Comparison of ENCODE assay signal across 13 cellular contexts in the genomic region with DNA sequence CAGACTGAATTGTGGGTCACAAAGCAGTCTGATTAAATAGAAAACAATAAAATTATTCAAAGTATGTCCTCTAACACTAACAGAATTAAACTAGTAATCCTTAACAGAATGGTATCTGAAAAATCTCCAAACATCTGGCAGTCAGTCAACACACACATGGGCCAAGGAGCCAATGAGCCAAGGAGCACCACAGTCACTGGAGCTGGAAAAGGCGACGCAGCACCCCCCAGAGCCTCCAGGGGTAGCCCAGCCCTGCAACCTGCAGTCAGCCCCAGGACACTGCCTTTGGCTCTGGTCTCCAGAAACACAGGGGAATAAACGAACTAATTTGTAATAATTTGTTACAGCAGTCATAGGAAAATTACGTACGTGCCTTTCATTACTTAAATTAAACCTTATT. TPM values are rescaled to one million over a fixed set of nuclear protein-coding genes. Genes with fewer than 3 reads are reported as not detected.
DNase-seq lines count a peak whose midpoint lies in the region; ATAC-seq, FAIRE-seq and TF ChIP-seq lines count a peak whose summit lies in the region.
"Had no signal": no experiment of that assay in that cellular context is flagged by ENCODE, and none has a peak within 500 bp of the region (broad histone marks: within the 10 kb centered on the region; RNA-seq: fewer than 3 reads in every experiment).

No MANE protein-coding gene starts in this region.

- H3K9ac ChIP-seq in DND-41 (ENCODE audit: low read depth, low read length) (no peak overlapping the region), IMR-90 (ENCODE audit: low read depth, low read length) (no peak overlapping the region)

- no peak overlapping the region for H3K23ac ChIP-seq in IMR-90 (ENCODE audit: low read depth, low read length)

- H3K4me1 Mint-ChIP-seq in naive thymus-derived CD4-positive, alpha-beta T cell: peaks cover 35 to 84% (median 72%) of the 10 kb centered on the region in 7 donors
- peaks cover 60% of the 10 kb centered on the region for H3K4me1 Mint-ChIP-seq in activated T-cell treated with anti-CD3 and anti-CD28 coated beads, Interleukin-2, amount 50 U/mL, for 4 hours (ENCODE audit: low read depth)

- H3K4me3 Mint-ChIP-seq in naive thymus-derived CD4-positive, alpha-beta T cell: peak overlapping the region in 3 of 10 donors; percentile 20 to 43 (median 29)
- no peak overlapping the region for H3K4me3 Mint-ChIP-seq in activated T-cell treated with anti-CD3 and anti-CD28 coated beads, Interleukin-2, amount 50 U/mL, for 4 hours

- no peak overlapping the region for H4K5ac ChIP-seq in IMR-90 (ENCODE audit: low read depth, low read length)

- CTCF ChIA-PET in IMR-90 (lab: Yijun Ruan, JAX): no interaction called here
- CTCF ChIA-PET in naive thymus-derived CD4-positive, alpha-beta T cell (lab: Charles Lee): no interaction called here

- H4K20me1 ChIP-seq in DND-41 (ENCODE audit: insufficient read depth, low read length): peaks cover 88% of the 10 kb centered on the region
- peaks cover 48% of the 10 kb centered on the region for H4K20me1 ChIP-seq in IMR-90 (ENCODE audit: insufficient read depth, low read length)

- no peak overlapping the region for H2AK9ac ChIP-seq in IMR-90 (replicated peaks; ENCODE audit: low read depth, low read length, poor library complexity)

- DNase-seq in DND-41 (no peak), IMR-90 (no peak), epithelial cell of proximal tubule (ENCODE audit: low read depth) (no peak), adrenal gland (no peak), GM12891 (ENCODE audit: insufficient read length, low spot score) (no peak), prostate gland (ENCODE audit: low spot score) (no peak)
- no peak for DNase-seq in naive thymus-derived CD4-positive, alpha-beta T cell
- DNase-seq in activated T-cell treated with anti-CD3 and anti-CD28 coated beads, Interleukin-2, amount 50 U/mL, for 4 hours: no peak
- DNase-seq: activated CD4-positive, alpha-beta T cell treated with anti-CD3 and anti-CD28 coated beads for 48 hours; activated naive CD4-positive, alpha-beta T cell; pancreas; stimulated activated CD4-positive, alpha-beta T cell treated with anti-CD3 and anti-CD28 coated beads, Interleukin-4, amount 100 ng/mL, for 4 hours had no signal

- TF ChIP-seq POLR2A in IMR-90 (IDR thresholded peaks at IDR 0.05; ENCODE audit: low read depth, low read length) (no peak), adrenal gland (IDR thresholded peaks at IDR 0.05) (no peak), GM12891 (IDR thresholded peaks at IDR 0.05; ENCODE audit: low read depth, low read length) (no peak), prostate gland (IDR thresholded peaks at IDR 0.05) (no peak)

- WGBS in IMR-90 (ENCODE audit: extremely low coverage in 2 of 2, insufficient read length in 1 of 2), 2 experiments: no CpG with 5 or more reads among the region's 5 CpGs
- WGBS in adrenal gland, 4 donors: 81 to 86% (median 85%) methylated on average over 5 of the region's 5 CpGs
- whole genome bisulfite sequencing in prostate gland: 83% methylated on average over 5 of the region's 5 CpGs

- no peak overlapping the region for H4K8ac ChIP-seq in IMR-90 (ENCODE audit: low read depth in 2 of 2, low read length in 2 of 2)

- H3K27ac ChIP-seq in DND-41 (ENCODE audit: low read length): peak overlapping the region; percentile 55
- H3K27ac ChIP-seq in IMR-90 (ENCODE audit: insufficient read depth, low read length): no peak overlapping the region
- no peak overlapping the region for H3K27ac ChIP-seq in naive thymus-derived CD4-positive, alpha-beta T cell (ENCODE audit: low read depth, low read length)
- H3K27ac ChIP-seq in adrenal gland: peak overlapping the region in 2 of 5 donors; percentile 15 to 52
- no peak overlapping the region for H3K27ac ChIP-seq in prostate gland

- dilution Hi-C loops in IMR-90 (cut with HindIII; ENCODE audit: low sequenced_read_pairs, unreplicated experiment): no loop called here

- peaks cover 5% of the 10 kb centered on the region; the same call in 1 of the 2 replicates for H3K9me1 ChIP-seq in IMR-90 (ENCODE audit: insufficient read depth, low read length)

- H3K18ac ChIP-seq in IMR-90 (ENCODE audit: low read depth, low read length): no peak overlapping the region

- no peak overlapping the region for H2BK120ac ChIP-seq in IMR-90 (ENCODE audit: low read depth, low read length)

- H2AK5ac ChIP-seq in IMR-90 (ENCODE audit: low read depth, low read length): no peak overlapping the region

- H2AFZ ChIP-seq in DND-41 (ENCODE audit: low read depth, low read length) (no peak overlapping the region), IMR-90 (replicated peaks; ENCODE audit: low read length, poor library complexity) (no peak overlapping the region)

- peak; percentile 44; the same call in 1 of the 3 replicates for ATAC-seq in DND-41 (ENCODE audit: insufficient read depth, low read depth)
- ATAC-seq in IMR-90 (ENCODE audit: low read depth): peak; percentile 33
- no peak for ATAC-seq in naive thymus-derived CD4-positive, alpha-beta T cell
- no peak for ATAC-seq in activated T-cell treated with anti-CD3 and anti-CD28 coated beads, Interleukin-2, amount 50 U/mL, for 4 hours

- H3K4me1 ChIP-seq in DND-41 (ENCODE audit: insufficient read depth, low read length): peaks cover 23% of the 10 kb centered on the region
- H3K4me1 ChIP-seq in IMR-90 (ENCODE audit: control insufficient read depth, insufficient read depth, low read length): peaks cover 13% of the 10 kb centered on the region
- H3K4me1 ChIP-seq in naive thymus-derived CD4-positive, alpha-beta T cell (ENCODE audit: control insufficient read depth in 2 of 2, insufficient read depth in 2 of 2, low read length in 2 of 2): peaks cover 0 to 15% of the 10 kb centered on the region in 2 donors
- H3K4me1 ChIP-seq in adrenal gland (replicated peaks in 1 of 2): peaks cover 17 to 33% of the 10 kb centered on the region in 2 donors
- H3K4me1 ChIP-seq in prostate gland (replicated peaks): no peaks in the 10 kb centered on the region

- no peak overlapping the region for H3K56ac ChIP-seq in IMR-90 (ENCODE audit: extremely low read depth, insufficient read depth, low read length)

- H3K14ac ChIP-seq in IMR-90 (replicated peaks; ENCODE audit: low read depth, low read length): 0 out of 2 replicates have a peak overlapping the region, but pooled peaks have one; percentile 5

- in situ Hi-C loops in IMR-90 (cut with MboI; ENCODE audit: low sequenced_read_pairs): no loop called here

- peak overlapping the region in 5 of 9 donors; percentile 20 to 51 (median 25) for H3K27ac Mint-ChIP-seq in naive thymus-derived CD4-positive, alpha-beta T cell

- TF ChIP-seq CTCF in DND-41 (IDR thresholded peaks at IDR 0.05; ENCODE audit: borderline replicate concordance, extremely low read depth, low read length, poor library complexity, severe bottlenecking): no peak
- TF ChIP-seq CTCF in IMR-90 (conservative IDR thresholded peaks at IDR 0.05; ENCODE audit: low read depth, low read length): no peak
- peak; percentile 12 for TF ChIP-seq CTCF in epithelial cell of proximal tubule (conservative IDR thresholded peaks at IDR 0.05; ENCODE audit: low read depth, low read length)
- no peak for TF ChIP-seq CTCF in adrenal gland (IDR thresholded peaks at IDR 0.05)
- TF ChIP-seq CTCF in prostate gland (IDR thresholded peaks at IDR 0.05): no peak

- no peak overlapping the region for H2BK5ac ChIP-seq in IMR-90 (ENCODE audit: low read depth, low read length, poor library complexity, severe bottlenecking)

- H3K4ac ChIP-seq in IMR-90 (ENCODE audit: low read depth, low read length): no peak overlapping the region

- peaks cover 0 to 28% (median 21%) of the 10 kb centered on the region in 5 donors for H3K36me3 Mint-ChIP-seq in naive thymus-derived CD4-positive, alpha-beta T cell
- peaks cover 14% of the 10 kb centered on the region for H3K36me3 Mint-ChIP-seq in activated T-cell treated with anti-CD3 and anti-CD28 coated beads, Interleukin-2, amount 50 U/mL, for 4 hours (ENCODE audit: insufficient read depth)

- no peak for TF ChIP-seq RAD21 in IMR-90 (IDR thresholded peaks at IDR 0.05; ENCODE audit: low read length)

- peaks cover 40 to 70% of the 10 kb centered on the region in 2 experiments for H3K79me1 ChIP-seq in IMR-90 (ENCODE audit: low read depth in 1 of 2, low read length in 2 of 2)

- BruUV-seq in IMR-90 (replicated peaks; lab: Mats Ljungman, UMichigan): no TSS peak

- no peak overlapping the region for H2BK20ac ChIP-seq in IMR-90 (ENCODE audit: low read depth, low read length)

- intact Hi-C loops in IMR-90 (cut with micrococcal nuclease) (no loop called here), adrenal gland (cut with DNase I) (no loop called here), prostate gland (cut with DNase I) (no loop called here)
- intact Hi-C loops in naive thymus-derived CD4-positive, alpha-beta T cell (cut with micrococcal nuclease): no loop called here

- no peak for FAIRE-seq in GM12891 (lab: Jason Lieb, UNC)
- FAIRE-seq: pancreas had no signal

- peaks cover 0 to 10% (median 0%) of the 10 kb centered on the region in 11 donors for H3K9me3 Mint-ChIP-seq in naive thymus-derived CD4-positive, alpha-beta T cell
- H3K9me3 Mint-ChIP-seq in activated T-cell treated with anti-CD3 and anti-CD28 coated beads, Interleukin-2, amount 50 U/mL, for 4 hours: no peaks in the 10 kb centered on the region

- no peak overlapping the region for H3K4me3 ChIP-seq in DND-41 (ENCODE audit: low read depth in 1 of 2, low read length in 2 of 2)
- H3K4me3 ChIP-seq in IMR-90 (ENCODE audit: insufficient read depth, low read depth, low read length): no peak overlapping the region
- H3K4me3 ChIP-seq in epithelial cell of proximal tubule (ENCODE audit: low read depth, low read length): no peak overlapping the region
- H3K4me3 ChIP-seq in naive thymus-derived CD4-positive, alpha-beta T cell (ENCODE audit: low read length): no peak overlapping the region
- no peak overlapping the region for H3K4me3 ChIP-seq in adrenal gland
- no peak overlapping the region for H3K4me3 ChIP-seq in prostate gland
- H3K4me3 ChIP-seq: lung, pancreas had no signal

- H2BK15ac ChIP-seq in IMR-90 (ENCODE audit: low read depth, low read length): no peak overlapping the region

- H4K91ac ChIP-seq in IMR-90 (ENCODE audit: insufficient read depth, low read depth, low read length): no peak overlapping the region

- H3K4me2 ChIP-seq in DND-41 (ENCODE audit: insufficient read depth, low read length) (peak overlapping the region; percentile 18; the same call in 1 of the 2 replicates), IMR-90 (ENCODE audit: low read depth, low read length) (no peak overlapping the region; the same call in 1 of the 2 replicates)

- POLR2A ChIA-PET in IMR-90 (lab: Charles Lee; ENCODE audit: unreplicated experiment): no interaction called here
- POLR2A ChIA-PET in naive thymus-derived CD4-positive, alpha-beta T cell (lab: Charles Lee): no interaction called here

- peaks cover 3% of the 10 kb centered on the region; the same call in 1 of the 2 replicates for H3K36me3 ChIP-seq in DND-41 (ENCODE audit: insufficient read depth, low read length)
- no peaks in the 10 kb centered on the region; the same call in 1 of the 2 replicates for H3K36me3 ChIP-seq in IMR-90 (ENCODE audit: control insufficient read depth, insufficient read depth, low read length)
- no peaks in the 10 kb centered on the region for H3K36me3 ChIP-seq in naive thymus-derived CD4-positive, alpha-beta T cell (ENCODE audit: control insufficient read depth in 2 of 3, insufficient read depth in 3 of 3, low read length in 3 of 3)
- H3K36me3 ChIP-seq in adrenal gland (replicated peaks in 1 of 2): no peaks in the 10 kb centered on the region
- no peaks in the 10 kb centered on the region for H3K36me3 ChIP-seq in prostate gland
- H3K36me3 ChIP-seq: pancreas had no signal

- H3K9me3 ChIP-seq in DND-41 (ENCODE audit: insufficient read depth, low read length, severe bottlenecking) (no peaks in the 10 kb centered on the region), IMR-90 (ENCODE audit: control insufficient read depth, insufficient read depth, low read length) (no peaks in the 10 kb centered on the region), adrenal gland (replicated peaks in 1 of 3) (no peaks in the 10 kb centered on the region), prostate gland (no peaks in the 10 kb centered on the region)
- no peaks in the 10 kb centered on the region for H3K9me3 ChIP-seq in naive thymus-derived CD4-positive, alpha-beta T cell (ENCODE audit: control insufficient read depth in 2 of 3, low read length in 3 of 3)
- H3K9me3 ChIP-seq: pancreas had no signal

- no peaks in the 10 kb centered on the region for H3K27me3 Mint-ChIP-seq in naive thymus-derived CD4-positive, alpha-beta T cell
- H3K27me3 Mint-ChIP-seq in activated T-cell treated with anti-CD3 and anti-CD28 coated beads, Interleukin-2, amount 50 U/mL, for 4 hours (ENCODE audit: low read depth): no peaks in the 10 kb centered on the region

- H3K79me2 ChIP-seq in DND-41 (ENCODE audit: insufficient read depth, low read length): peaks cover 98% of the 10 kb centered on the region

- no peaks in the 10 kb centered on the region for H3K27me3 ChIP-seq in DND-41 (ENCODE audit: insufficient read depth, low read length, poor library complexity)
- no peaks in the 10 kb centered on the region for H3K27me3 ChIP-seq in IMR-90 (ENCODE audit: control insufficient read depth, insufficient read depth, low read length)
- no peaks in the 10 kb centered on the region for H3K27me3 ChIP-seq in naive thymus-derived CD4-positive, alpha-beta T cell (ENCODE audit: control insufficient read depth in 2 of 2, insufficient read depth in 2 of 2, low read length in 2 of 2)
- no peaks in the 10 kb centered on the region for H3K27me3 ChIP-seq in adrenal gland
- no peaks in the 10 kb centered on the region for H3K27me3 ChIP-seq in prostate gland (replicated peaks; ENCODE audit: insufficient read depth)
- H3K27me3 ChIP-seq: pancreas had no signal

RNA-seq across cellular contexts. Expression of a gene that starts 12.3 kb away (rescaled TPM):
- total RNA-seq in IMR-90 (2012; rRNA removed) (14.7 and 16.0 TPM in 2 replicates), epithelial cell of proximal tubule (16.1 and 16.4 TPM in 2 replicates), adrenal gland (10 to 100 TPM; 17.2 to 34.0 (median 25.3) TPM), prostate gland (10 to 100 TPM; 19.7 to 37.5 TPM)
- polyA plus RNA-seq in IMR-90 (2012; rRNA removed) (13.8 and 17.8 TPM in 2 replicates), adrenal gland (10 to 100 TPM; 12.2 to 15.6 (median 13.2) TPM)
- 7.9 and 10.0 TPM in 2 replicates for polyA plus RNA-seq in IMR-90 (2012; cell fraction: cytosol; rRNA removed)
- 23.0 and 28.1 TPM in 2 replicates for polyA plus RNA-seq in IMR-90 (2012; cell fraction: nucleus; rRNA removed; ENCODE audit: low replicate concordance)
- total RNA-seq in naive thymus-derived CD4-positive, alpha-beta T cell: 10 to 100 TPM; 40.5 to 56.7 (median 45.0) TPM
- polyA plus RNA-seq in naive thymus-derived CD4-positive, alpha-beta T cell: 10 to 100 TPM; 15.4 to 22.2 TPM
- polyA plus RNA-seq in GM12891 (2012; ENCODE audit: low read depth, missing spikeins): 12.4 TPM
- total RNA-seq in activated T-cell treated with anti-CD3 and anti-CD28 coated beads, Interleukin-2, amount 50 U/mL, for 4 hours: 10 to 100 TPM; 51.8 to 54.6 (median 52.5) TPM

Comparison
In these comparisons a context has a peak if more than half of its experiments do, and no peak if none do; other contexts are left out.
1. ATAC-seq: peak in DND-41 (single experiment) and IMR-90 (single experiment); none in naive thymus-derived CD4-positive, alpha-beta T cell (single experiment) and activated T-cell treated with anti-CD3 and anti-CD28 coated beads, Interleukin-2, amount 50 U/mL, for 4 hours (0 of 2).